1 cellular context compared by ENCODE assay signal in the genomic region with DNA sequence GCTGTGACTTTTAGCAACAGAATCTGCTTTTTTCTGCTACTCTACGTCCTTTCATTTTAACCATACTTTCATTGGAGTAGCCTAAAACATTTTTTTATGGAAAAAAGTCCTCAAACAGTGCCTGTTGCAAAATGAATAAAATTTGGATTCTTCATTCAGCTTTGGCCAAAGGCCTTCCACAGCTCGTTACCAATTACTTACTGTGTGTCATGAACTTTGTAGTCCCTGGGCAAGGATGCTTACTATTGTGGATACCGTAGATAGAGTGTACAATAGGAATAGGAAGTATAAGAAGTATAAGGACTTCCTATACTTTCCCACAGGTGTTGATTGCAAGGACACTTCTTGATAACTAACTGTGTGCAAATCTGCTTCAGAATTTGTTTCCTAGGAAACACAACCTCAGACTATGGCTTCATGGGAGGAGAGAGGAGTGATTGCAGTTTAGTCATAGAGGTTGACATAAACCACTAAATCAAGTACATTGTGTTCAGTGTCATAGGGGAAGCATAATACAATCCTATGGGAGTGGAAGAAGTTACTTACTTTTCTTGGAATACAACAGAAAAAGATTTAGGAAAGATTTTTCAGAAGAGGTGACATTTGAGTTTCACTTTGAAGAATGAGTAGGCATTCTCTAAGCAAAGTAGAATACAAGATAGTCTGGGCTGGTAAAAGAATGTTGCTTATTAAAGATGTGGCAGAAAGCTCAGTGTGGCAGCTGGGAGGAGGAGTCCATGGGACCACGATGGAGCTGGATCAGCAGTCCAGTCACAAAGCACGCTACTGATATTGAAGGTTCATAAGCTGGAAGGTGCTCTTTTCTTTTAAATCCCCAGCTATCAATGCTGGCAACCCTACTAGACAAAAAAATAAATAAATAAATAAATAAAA.
TF ChIP-seq lines count a peak whose summit lies in the region.

No MANE protein-coding gene starts in this region.

TF ChIP-seq in IMR-90, 13 proteins besides CTCF, POLR2A, EP300 and RAD21:
- TF ChIP-seq MXI1 (IDR thresholded peaks at IDR 0.05; ENCODE audit: borderline replicate concordance, low read depth, low read length) (no peak), NFE2L2 (IDR thresholded peaks at IDR 0.05; ENCODE audit: low read depth, low read length) (no peak), CHD1 (IDR thresholded peaks at IDR 0.05; ENCODE audit: low read depth, low read length) (no peak), RCOR1 (IDR thresholded peaks at IDR 0.05; ENCODE audit: insufficient replicate concordance, low read length) (no peak)
